In the genomic region with DNA sequence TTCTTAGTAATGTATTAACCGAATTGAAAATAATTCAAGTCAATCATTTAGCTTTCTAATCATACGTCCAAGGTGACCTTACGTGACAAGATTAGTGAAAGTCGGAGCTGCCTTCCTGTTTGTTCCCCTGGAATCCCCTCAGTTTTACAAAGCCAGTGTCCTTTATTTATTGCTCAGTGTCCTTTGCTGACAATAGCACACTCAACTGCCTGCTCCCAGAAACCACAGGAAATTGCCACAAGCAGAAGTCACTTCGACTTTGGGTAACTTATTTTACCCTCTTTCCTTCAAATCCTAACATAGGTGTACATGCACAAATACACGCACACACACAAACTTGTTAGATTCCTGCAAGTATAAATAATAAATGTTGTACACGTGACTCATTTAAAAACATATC, we compare ENCODE assay signal across 21 cellular contexts.
"Had no signal": no experiment of that assay in that cellular context is flagged by ENCODE, and none has a peak within 500 bp of the region (broad histone marks: within the 10 kb centered on the region; RNA-seq: fewer than 3 reads in every experiment).

No MANE protein-coding gene starts in this region.

- H3K27ac ChIP-seq: epithelial cell of prostate, esophagus muscularis mucosa, gastrocnemius medialis, heart right ventricle, parathyroid adenoma, prostate gland, right lobe of liver, spleen, stomach had no signal

- H3K4me1 ChIP-seq: esophagus muscularis mucosa, gastrocnemius medialis, heart right ventricle, parathyroid adenoma, prostate gland, right lobe of liver, spleen, stomach had no signal

- ATAC-seq: effector memory CD8-positive, alpha-beta T cell; gastrocnemius medialis; heart right ventricle; right lobe of liver; stimulated activated naive B cell treated with anti-CD40 and anti-IgM and Interleukin-4, amounts not matched to agents 10 μg/mL and 1 μg/mL and 100 μg/mL, for 72 hours had no signal

- H3K36me3 ChIP-seq: esophagus muscularis mucosa, gastrocnemius medialis, heart right ventricle, prostate gland, right lobe of liver, spleen, stomach had no signal

- H3K4me3 ChIP-seq: esophagus muscularis mucosa, gastrocnemius medialis, heart right ventricle, prostate gland, right lobe of liver, spleen, stomach had no signal

- H3K9me3 ChIP-seq: esophagus muscularis mucosa, gastrocnemius medialis, prostate gland, right lobe of liver had no signal

- H3K27me3 ChIP-seq: esophagus muscularis mucosa, gastrocnemius medialis, heart right ventricle, right lobe of liver, spleen, stomach had no signal

- DNase-seq: effector memory CD8-positive, alpha-beta T cell; gastrocnemius medialis; heart right ventricle; hypothalamus; kidney glomerular epithelial cell; mesendoderm; naive B cell; occipital lobe; right lobe of liver; spleen; stimulated activated CD4-positive, alpha-beta T cell treated with anti-CD3 and anti-CD28 coated beads, Interleukin-15, amount 100 ng/mL, for 24 hours; stimulated activated CD4-positive, alpha-beta T cell treated with anti-CD3 and anti-CD28 coated beads, Interleukin-1b, Interleukin-23, amount 100 ng/mL, for 48 hours; stimulated activated CD4-positive, alpha-beta T cell treated with anti-CD3 and anti-CD28 coated beads, Interleukin-4, amount 100 ng/mL, for 24 hours; stimulated activated naive B cell treated with anti-CD40 and anti-IgM and Interleukin-4, amounts not matched to agents 10 μg/mL and 1 μg/mL and 100 μg/mL, for 72 hours; stomach; substantia nigra; trophoblast cell had no signal
